In genomic region chr19:694481-695349, GRCh38 we compare ENCODE assay signal across 1 cellular context.
TF ChIP-seq lines count a peak whose summit lies in the region.

No MANE protein-coding gene starts in this region.

TF ChIP-seq in HepG2, 621 proteins besides CTCF, POLR2A, EP300 and RAD21:
- TF ChIP-seq MAFF (IDR thresholded peaks at IDR 0.05; ENCODE audit: low read depth, low read length) = no peak
- no peak for TF ChIP-seq SNAPC2 (CRISPR knock-in tag; IDR thresholded peaks at IDR 0.05)
- TF ChIP-seq NFE2L2 (IDR thresholded peaks at IDR 0.05; ENCODE audit: low read length) = no peak
- TF ChIP-seq, protein P1, sequence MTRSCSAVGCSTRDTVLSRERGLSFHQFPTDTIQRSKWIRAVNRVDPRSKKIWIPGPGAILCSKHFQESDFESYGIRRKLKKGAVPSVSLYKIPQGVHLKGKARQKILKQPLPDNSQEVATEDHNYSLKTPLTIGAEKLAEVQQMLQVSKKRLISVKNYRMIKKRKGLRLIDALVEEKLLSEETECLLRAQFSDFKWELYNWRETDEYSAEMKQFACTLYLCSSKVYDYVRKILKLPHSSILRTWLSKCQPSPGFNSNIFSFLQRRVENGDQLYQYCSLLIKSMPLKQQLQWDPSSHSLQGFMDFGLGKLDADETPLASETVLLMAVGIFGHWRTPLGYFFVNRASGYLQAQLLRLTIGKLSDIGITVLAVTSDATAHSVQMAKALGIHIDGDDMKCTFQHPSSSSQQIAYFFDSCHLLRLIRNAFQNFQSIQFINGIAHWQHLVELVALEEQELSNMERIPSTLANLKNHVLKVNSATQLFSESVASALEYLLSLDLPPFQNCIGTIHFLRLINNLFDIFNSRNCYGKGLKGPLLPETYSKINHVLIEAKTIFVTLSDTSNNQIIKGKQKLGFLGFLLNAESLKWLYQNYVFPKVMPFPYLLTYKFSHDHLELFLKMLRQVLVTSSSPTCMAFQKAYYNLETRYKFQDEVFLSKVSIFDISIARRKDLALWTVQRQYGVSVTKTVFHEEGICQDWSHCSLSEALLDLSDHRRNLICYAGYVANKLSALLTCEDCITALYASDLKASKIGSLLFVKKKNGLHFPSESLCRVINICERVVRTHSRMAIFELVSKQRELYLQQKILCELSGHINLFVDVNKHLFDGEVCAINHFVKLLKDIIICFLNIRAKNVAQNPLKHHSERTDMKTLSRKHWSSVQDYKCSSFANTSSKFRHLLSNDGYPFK (CRISPR knock-in tag; IDR thresholded peaks at IDR 0.05; ENCODE audit: borderline replicate concordance) = no peak
- no peak for TF ChIP-seq ZNF101 (CRISPR knock-in tag; IDR thresholded peaks at IDR 0.05; ENCODE audit: borderline replicate concordance, low read depth)
- no peak for TF ChIP-seq ZNF446 (CRISPR knock-in tag; IDR thresholded peaks at IDR 0.05)
- TF ChIP-seq SNAI1 (CRISPR knock-in tag; IDR thresholded peaks at IDR 0.05; ENCODE audit: borderline replicate concordance) = no peak
- TF ChIP-seq CBFB (CRISPR knock-in tag; IDR thresholded peaks at IDR 0.05) = no peak
- no peak for TF ChIP-seq LCORL (IDR thresholded peaks at IDR 0.05)
- TF ChIP-seq LCORL (CRISPR knock-in tag; IDR thresholded peaks at IDR 0.05) = no peak
- TF ChIP-seq, protein P2, sequence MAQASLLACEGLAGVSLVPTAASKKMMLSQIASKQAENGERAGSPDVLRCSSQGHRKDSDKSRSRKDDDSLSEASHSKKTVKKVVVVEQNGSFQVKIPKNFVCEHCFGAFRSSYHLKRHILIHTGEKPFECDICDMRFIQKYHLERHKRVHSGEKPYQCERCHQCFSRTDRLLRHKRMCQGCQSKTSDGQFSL (CRISPR knock-in tag; IDR thresholded peaks at IDR 0.05) = no peak
- TF ChIP-seq MYNN (CRISPR knock-in tag; IDR thresholded peaks at IDR 0.05; ENCODE audit: low read depth) = no peak
- no peak for TF ChIP-seq NR1H2 (CRISPR knock-in tag; IDR thresholded peaks at IDR 0.05; ENCODE audit: borderline replicate concordance, low read depth)
- TF ChIP-seq, protein P3, sequence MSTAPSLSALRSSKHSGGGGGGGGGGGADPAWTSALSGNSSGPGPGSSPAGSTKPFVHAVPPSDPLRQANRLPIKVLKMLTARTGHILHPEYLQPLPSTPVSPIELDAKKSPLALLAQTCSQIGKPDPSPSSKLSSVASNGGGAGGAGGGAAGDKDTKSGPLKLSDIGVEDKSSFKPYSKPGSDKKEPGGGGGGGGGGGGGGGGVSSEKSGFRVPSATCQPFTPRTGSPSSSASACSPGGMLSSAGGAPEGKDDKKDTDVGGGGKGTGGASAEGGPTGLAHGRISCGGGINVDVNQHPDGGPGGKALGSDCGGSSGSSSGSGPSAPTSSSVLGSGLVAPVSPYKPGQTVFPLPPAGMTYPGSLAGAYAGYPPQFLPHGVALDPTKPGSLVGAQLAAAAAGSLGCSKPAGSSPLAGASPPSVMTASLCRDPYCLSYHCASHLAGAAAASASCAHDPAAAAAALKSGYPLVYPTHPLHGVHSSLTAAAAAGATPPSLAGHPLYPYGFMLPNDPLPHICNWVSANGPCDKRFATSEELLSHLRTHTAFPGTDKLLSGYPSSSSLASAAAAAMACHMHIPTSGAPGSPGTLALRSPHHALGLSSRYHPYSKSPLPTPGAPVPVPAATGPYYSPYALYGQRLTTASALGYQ (CRISPR knock-in tag; IDR thresholded peaks at IDR 0.05) = no peak
- TF ChIP-seq, protein P4, sequence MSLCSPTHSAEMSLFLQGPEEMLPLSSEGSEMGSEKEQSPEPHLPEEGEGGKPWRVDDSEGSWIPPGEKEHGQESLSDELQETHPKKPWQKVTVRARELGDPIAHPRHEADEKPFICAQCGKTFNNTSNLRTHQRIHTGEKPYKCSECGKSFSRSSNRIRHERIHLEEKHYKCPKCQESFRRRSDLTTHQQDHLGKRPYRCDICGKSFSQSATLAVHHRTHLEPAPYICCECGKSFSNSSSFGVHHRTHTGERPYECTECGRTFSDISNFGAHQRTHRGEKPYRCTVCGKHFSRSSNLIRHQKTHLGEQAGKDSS (CRISPR knock-in tag; IDR thresholded peaks at IDR 0.05; ENCODE audit: borderline replicate concordance, low read depth) = no peak
- no peak for TF ChIP-seq XRCC5 (optimal IDR thresholded peaks at IDR 0.05; ENCODE audit: low read length)
- no peak for TF ChIP-seq EZH2 (conservative IDR thresholded peaks at IDR 0.05; ENCODE audit: low read depth, low read length)
- TF ChIP-seq ZNF530 (CRISPR knock-in tag; IDR thresholded peaks at IDR 0.05; ENCODE audit: low read depth) = no peak
- no peak for TF ChIP-seq ZNF17 (CRISPR knock-in tag; IDR thresholded peaks at IDR 0.05)
